In genomic region chr12:27781680-27782079, GRCh38 we compare ENCODE assay signal across 9 cellular contexts. TPM values are rescaled to one million over a fixed set of nuclear protein-coding genes. Genes with fewer than 3 reads are reported as not detected.
DNase-seq lines count a peak whose midpoint lies in the region; ATAC-seq, FAIRE-seq and TF ChIP-seq lines count a peak whose summit lies in the region.
"Had no signal": no experiment of that assay in that cellular context is flagged by ENCODE, and none has a peak within 500 bp of the region (broad histone marks: within the 10 kb centered on the region; RNA-seq: fewer than 3 reads in every experiment).

No MANE protein-coding gene starts in this region.

- H4K91ac ChIP-seq in H1 (replicated peaks; ENCODE audit: insufficient read length, low read length), result no peak overlapping the region

- TF ChIP-seq EP300 in H1 (IDR thresholded peaks at IDR 0.05; ENCODE audit: borderline replicate concordance in 1 of 2, low read depth in 2 of 2, low read length in 2 of 2), result no peak

- H3K9me3 ChIP-seq in NT2/D1 (ENCODE audit: insufficient read depth, low read length) (no peaks in the 10 kb centered on the region), H1 (ENCODE audit: insufficient read depth in 2 of 2, low read depth in 1 of 2, low read length in 1 of 2) (no peaks in the 10 kb centered on the region), parathyroid adenoma (ENCODE audit: control insufficient read depth, low read length) (no peaks in the 10 kb centered on the region)

- no peak for ATAC-seq in HG03442 (IDR thresholded peaks at IDR 0.05; ENCODE audit: unreplicated experiment)

- CTCF ChIA-PET in H1 (lab: Charles Lee; ENCODE audit: partially characterized antibody), result no interaction called here

- H3K79me2 ChIP-seq in H1 (ENCODE audit: control insufficient read depth in 1 of 2, insufficient read depth in 2 of 2, low read length in 2 of 2) (peaks cover 0 to 55% of the 10 kb centered on the region in 2 experiments; a peak in 3 of 4 replicates), parathyroid adenoma (peaks cover 20% of the 10 kb centered on the region)

- no peaks in the 10 kb centered on the region for H3K27me3 ChIP-seq in NT2/D1 (ENCODE audit: insufficient read depth, insufficient read length)
- H3K27me3 ChIP-seq in H1 (replicated peaks in 1 of 4; ENCODE audit: control insufficient read depth in 3 of 4, extremely low read depth in 1 of 4, insufficient read depth in 3 of 4, low read length in 3 of 4), result no peaks in the 10 kb centered on the region
- H3K27me3 ChIP-seq in parathyroid adenoma (ENCODE audit: control insufficient read depth, insufficient read depth, low read length), result no peaks in the 10 kb centered on the region

- no peak overlapping the region for H2AK5ac ChIP-seq in H1 (ENCODE audit: low read depth, low read length)

- no peak for TF ChIP-seq POLR2A in H1 (IDR thresholded peaks at IDR 0.05; ENCODE audit: control extremely low read depth in 1 of 2, low read depth in 2 of 2, low read length in 2 of 2)

- H3K4me1 ChIP-seq in NT2/D1 (ENCODE audit: insufficient read depth, insufficient read length), result peaks cover 7% of the 10 kb centered on the region
- H3K4me1 ChIP-seq in H1 (replicated peaks in 1 of 4; ENCODE audit: control insufficient read depth in 3 of 4, insufficient read depth in 4 of 4, low read length in 3 of 4), result peaks cover 0 to 16% (median 11%) of the 10 kb centered on the region in 4 experiments; a peak in 6 of 7 replicates
- peaks cover 13% of the 10 kb centered on the region for H3K4me1 ChIP-seq in parathyroid adenoma

- peaks cover 11% of the 10 kb centered on the region for H3K23me2 ChIP-seq in H1 (ENCODE audit: low read depth, low read length)

- no peak overlapping the region for H3K27ac ChIP-seq in H1 (ENCODE audit: low read depth, low read length)
- H3K27ac ChIP-seq in parathyroid adenoma, result peak overlapping the region; percentile 90

- H3K9ac ChIP-seq in NT2/D1 (ENCODE audit: insufficient read length, low read depth) (peak overlapping the region; percentile 2), H1 (replicated peaks in 1 of 4; ENCODE audit: extremely low read depth in 1 of 4, low read depth in 3 of 4, low read length in 3 of 4) (peak overlapping the region in 1 of 4 experiments; percentile 24; a peak in 1 of 7 replicates), parathyroid adenoma (no peak overlapping the region)

- no peak overlapping the region for H3K14ac ChIP-seq in H1 (ENCODE audit: insufficient read length)

- H2BK15ac ChIP-seq in H1 (ENCODE audit: low read length), result no peak overlapping the region

- no peak overlapping the region for H3K4ac ChIP-seq in H1 (replicated peaks; ENCODE audit: insufficient read length, low read depth, low read length)

- no peak overlapping the region for H2BK120ac ChIP-seq in H1 (replicated peaks; ENCODE audit: low read depth, low read length)

- peaks cover 38% of the 10 kb centered on the region for H3K36me3 ChIP-seq in NT2/D1 (ENCODE audit: insufficient read depth, insufficient read length, low read length)
- H3K36me3 ChIP-seq in H1 (ENCODE audit: control insufficient read depth in 2 of 4, insufficient read depth in 4 of 4, low read length in 3 of 4), result peaks cover 0 to 2% (median 0%) of the 10 kb centered on the region in 4 experiments; a peak in 2 of 8 replicates
- no peaks in the 10 kb centered on the region for H3K36me3 ChIP-seq in parathyroid adenoma (ENCODE audit: control insufficient read depth, insufficient read depth, low read length)

- no peak overlapping the region for H3K18ac ChIP-seq in H1 (ENCODE audit: extremely low read depth, low read length)

- no peak for TF ChIP-seq RAD21 in H1 (IDR thresholded peaks at IDR 0.05 in 1 of 2, conservative IDR thresholded peaks at IDR 0.05 in 1 of 2; ENCODE audit: low read depth in 2 of 2, low read length in 2 of 2)

- no peak overlapping the region for H2BK20ac ChIP-seq in H1 (ENCODE audit: low read length)

- no peak overlapping the region for H2BK12ac ChIP-seq in H1 (ENCODE audit: low read depth, low read length)

- H2AFZ ChIP-seq in H1 (ENCODE audit: low read length) (no peak overlapping the region), parathyroid adenoma (no peak overlapping the region)

- H3K4me2 ChIP-seq in H1 (ENCODE audit: insufficient read depth in 1 of 2, low read depth in 2 of 2, low read length in 2 of 2), result peak overlapping the region; percentile 76 to 97
- H3K4me2 ChIP-seq in parathyroid adenoma (ENCODE audit: low read length), result peak overlapping the region; percentile 43

- POLR2A ChIA-PET in H1 (lab: Charles Lee; ENCODE audit: partially characterized antibody), result interaction anchor here (0.7 to 1.3 kb wide), 3 partner anchors 10 to 18 kb away, joined by 3 read pairs; no protein-coding TSS in a partner anchor

- H3K4me3 ChIP-seq in NT2/D1 (ENCODE audit: insufficient read length, low read depth) (no peak overlapping the region), H1 (ENCODE audit: extremely low read depth in 1 of 4, insufficient read depth in 2 of 4, low read depth in 3 of 4, low read length in 4 of 4) (peak overlapping the region in 3 of 4 experiments; percentile 17 to 72 (median 53); a peak in 4 of 8 replicates), parathyroid adenoma (ENCODE audit: low read depth, low read length) (peak overlapping the region; percentile 62)

- no peak overlapping the region for H4K8ac ChIP-seq in H1 (ENCODE audit: extremely low read depth, insufficient read depth, low read length)

- 60% methylated on average over 5 of the region's 5 CpGs; no CpG with 5 or more reads in 1 of the 2 experiments for WGBS in H1 (ENCODE audit: extremely low coverage in 1 of 2, insufficient coverage in 1 of 2, insufficient read length in 1 of 2, insufficient replicate concordance in 2 of 2, low coverage in 1 of 2, low lambda C conversion rate in 2 of 2, missing lambda C conversion rate in 1 of 2), 2 experiments

- H4K20me1 ChIP-seq in H1 (replicated peaks in 1 of 2; ENCODE audit: control insufficient read depth in 1 of 2, insufficient read depth in 2 of 2, low read length in 2 of 2), result no peaks in the 10 kb centered on the region

- TF ChIP-seq CTCF in H1 (IDR thresholded peaks at IDR 0.05; ENCODE audit: control extremely low read depth in 1 of 3, insufficient read depth in 1 of 3, low read depth in 1 of 3, low read length in 3 of 3) (no peak), parathyroid adenoma (IDR thresholded peaks at IDR 0.05) (no peak)

- no peaks in the 10 kb centered on the region for H3K79me1 ChIP-seq in H1 (ENCODE audit: low read depth, low read length)

- FAIRE-seq in H1 (lab: Jason Lieb, UNC), result no peak
- FAIRE-seq in RCC 7860 (lab: Jason Lieb, UNC), result no peak
- FAIRE-seq: endometrium had no signal

- H3K23ac ChIP-seq in H1 (ENCODE audit: insufficient read length), result no peak overlapping the region

- H4K5ac ChIP-seq in H1 (ENCODE audit: insufficient read length, low read depth, low read length), result no peak overlapping the region

- no peak overlapping the region for H2BK5ac ChIP-seq in H1 (ENCODE audit: low read depth, low read length)

- no peak overlapping the region for H3K56ac ChIP-seq in H1 (replicated peaks; ENCODE audit: insufficient read length, low read depth, low read length)

- DNase-seq in EH (ENCODE audit: low read depth), result peak; percentile 29
- no peak for DNase-seq in NT2/D1 (ENCODE audit: low read depth, low spot score)
- DNase-seq in H1 (ENCODE audit: low read depth in 1 of 2, low spot score in 2 of 2), result no peak
- DNase-seq in mesenteric fat pad (ENCODE audit: low spot score), result no peak
- DNase-seq in HCEC 1CT, result no peak
- DNase-seq in RCC 7860 (ENCODE audit: low spot score), result no peak

TF ChIP-seq in H1, 55 proteins besides CTCF, POLR2A, EP300 and RAD21 (continues in another document):
- no peak for TF ChIP-seq CBX8 (IDR thresholded peaks at IDR 0.05; ENCODE audit: borderline replicate concordance, low read depth, low read length)
- no peak for TF ChIP-seq SUZ12 (IDR thresholded peaks at IDR 0.05; ENCODE audit: low read length)
- no peak for TF ChIP-seq KDM5A (IDR thresholded peaks at IDR 0.05; ENCODE audit: low read length)
- TF ChIP-seq ATF3 (IDR thresholded peaks at IDR 0.05; ENCODE audit: insufficient read depth, low read depth, low read length), result no peak
- no peak for TF ChIP-seq FOSL1 (IDR thresholded peaks at IDR 0.05; ENCODE audit: insufficient read depth, low read depth, low read length)
- no peak for TF ChIP-seq TEAD4 (IDR thresholded peaks at IDR 0.05; ENCODE audit: low read depth, low read length)
- TF ChIP-seq TBP (IDR thresholded peaks at IDR 0.05; ENCODE audit: low read depth, low read length), result no peak
- no peak for TF ChIP-seq CREB1 (IDR thresholded peaks at IDR 0.05)
- no peak for TF ChIP-seq CHD2 (IDR thresholded peaks at IDR 0.05; ENCODE audit: low read length)
- no peak for TF ChIP-seq POU5F1 (IDR thresholded peaks at IDR 0.05; ENCODE audit: low read depth, low read length)
- no peak for TF ChIP-seq ZNF274 (IDR thresholded peaks at IDR 0.05; ENCODE audit: borderline replicate concordance, extremely low read depth, low read length)
- TF ChIP-seq GABPA (IDR thresholded peaks at IDR 0.05; ENCODE audit: borderline replicate concordance, insufficient read depth, low read length), result no peak

RNA-seq across cellular contexts. Expression of gene MANSC4, which starts 1.6 kb away (rescaled TPM):
- total RNA-seq in H1 (2021; fragmentation: NEBNext Ultra II Directional; extraction: Animal tissue kit (Norgen Biotek cat#: 25700)), result not detected in 2 replicates
- not detected in 2 replicates for polyA plus RNA-seq in H1 (2011; rRNA removed)
- polyA plus RNA-seq in H1 (2011; cell fraction: cytosol; rRNA removed), result not detected
- polyA plus RNA-seq in H1 (2011; cell fraction: nucleus; rRNA removed), result not detected
- not detected in 4 replicates for polyA plus RNA-seq in H1 (2012, experiment 1 of 2)
- polyA plus RNA-seq in H1 (2012, experiment 2 of 2), result not detected
- polyA plus RNA-seq in H1 (2013, experiment 1 of 2), result not detected
- polyA plus RNA-seq in H1 (2013, experiment 2 of 2), result not detected
- polyA minus RNA-seq in H1 (2011; rRNA and poly(A)+ RNA removed), result not detected in 2 replicates
- not detected for polyA minus RNA-seq in H1 (2011; cell fraction: cytosol; rRNA and poly(A)+ RNA removed)
- polyA minus RNA-seq in H1 (2011; cell fraction: nucleus; rRNA and poly(A)+ RNA removed), result not detected
- total RNA-seq in mesenteric fat pad, result not detected

RNA-seq across cellular contexts. Expression of gene KLHL42, which starts 1.6 kb away (rescaled TPM):
- total RNA-seq in H1 (2021; fragmentation: NEBNext Ultra II Directional; extraction: Animal tissue kit (Norgen Biotek cat#: 25700)), result 21.6 and 22.8 TPM in 2 replicates
- polyA plus RNA-seq in H1 (2011; rRNA removed), result 13.6 and 20.6 TPM in 2 replicates
- polyA plus RNA-seq in H1 (2011; cell fraction: cytosol; rRNA removed), result 15.7 TPM
- 33.9 TPM for polyA plus RNA-seq in H1 (2011; cell fraction: nucleus; rRNA removed)
- polyA plus RNA-seq in H1 (2012, experiment 1 of 2), result 13.0 to 16.1 TPM (median 14.5 TPM) in 4 replicates
- 4.0 TPM for polyA plus RNA-seq in H1 (2012, experiment 2 of 2)
- polyA plus RNA-seq in H1 (2013, experiment 1 of 2), result 11.0 TPM
- polyA plus RNA-seq in H1 (2013, experiment 2 of 2), result 9.9 TPM
- polyA minus RNA-seq in H1 (2011; rRNA and poly(A)+ RNA removed), result 41.7 and 42.2 TPM in 2 replicates
- polyA minus RNA-seq in H1 (2011; cell fraction: cytosol; rRNA and poly(A)+ RNA removed), result 22.6 TPM
- 51.6 TPM for polyA minus RNA-seq in H1 (2011; cell fraction: nucleus; rRNA and poly(A)+ RNA removed)
- 22.7 TPM for total RNA-seq in mesenteric fat pad
